In the genomic region with DNA sequence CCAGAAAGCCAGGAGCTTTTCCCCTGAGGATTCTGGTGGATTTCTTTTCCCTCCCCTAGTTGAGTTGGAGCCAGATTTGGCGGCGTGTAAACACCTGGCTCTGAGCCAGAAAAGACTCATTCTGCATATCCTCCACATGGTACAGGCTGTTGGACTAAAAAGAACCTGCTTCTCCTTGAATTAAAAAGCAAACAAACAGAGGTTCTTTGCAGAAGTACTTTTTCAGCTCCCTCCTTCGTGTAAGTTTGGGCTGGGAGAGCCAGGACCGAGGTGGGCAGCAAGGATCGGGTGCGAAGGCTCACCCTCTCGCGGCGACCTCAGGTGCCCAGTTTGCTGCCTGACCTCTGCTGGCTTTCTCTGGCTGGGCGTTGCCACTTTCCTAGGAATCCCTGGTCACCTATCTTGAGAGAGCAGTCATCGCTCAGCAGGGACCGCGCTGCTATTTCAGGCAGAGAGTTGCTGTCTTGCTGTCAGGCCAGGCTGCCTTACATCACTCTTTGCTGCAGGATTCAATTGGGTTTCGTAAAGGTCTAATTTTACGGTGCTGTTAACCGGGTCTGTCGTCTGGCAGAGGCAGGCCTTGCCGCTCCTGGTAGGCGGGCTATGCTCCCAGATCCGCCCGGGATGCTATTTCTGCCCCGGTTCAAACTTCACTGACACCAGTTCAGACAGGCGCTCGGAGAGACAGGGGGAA, we compare ENCODE assay signal across 8 cellular contexts. TPM values are rescaled to one million over a fixed set of nuclear protein-coding genes. Genes with fewer than 3 reads are reported as not detected.
DNase-seq lines count a peak whose midpoint lies in the region; ATAC-seq, FAIRE-seq and TF ChIP-seq lines count a peak whose summit lies in the region.

No MANE protein-coding gene starts in this region.

- no peak overlapping the region for H3K4me3 ChIP-seq in bronchial epithelial cell (ENCODE audit: low read depth, low read length)
- peak overlapping the region; percentile 1 to 60 (median 14) for H3K4me3 ChIP-seq in tibial nerve

- peak; percentile 16 for DNase-seq in Ammon's horn (ENCODE audit: low spot score)
- peak; percentile 12 to 57 for DNase-seq in NCI-H187 (lab: John Stamatoyannopoulos, UW)
- DNase-seq in bronchial epithelial cell (ENCODE audit: low read depth): peak; percentile 45
- DNase-seq in kidney glomerular epithelial cell (lab: John Stamatoyannopoulos, UW): peak; percentile 76
- DNase-seq in tibial nerve (ENCODE audit: low spot score in 2 of 2): peak in 1 of 2 donors; percentile 32
- DNase-seq in activated gamma-delta T cell treated with Interleukin-2 at 50 U/mL for 16 hours: no peak
- DNase-seq in RKO (ENCODE audit: low spot score): no peak

- peak in 1 of 2 donors; percentile 46 for TF ChIP-seq EP300 in tibial nerve (IDR thresholded peaks at IDR 0.05)

- peaks cover 25% of the 10 kb centered on the region for H3K27me3 ChIP-seq in bronchial epithelial cell (ENCODE audit: control insufficient read depth, insufficient read depth, low read length)
- H3K27me3 ChIP-seq in tibial nerve: peaks cover 0 to 16% of the 10 kb centered on the region in 2 donors

- H3K36me3 ChIP-seq in bronchial epithelial cell (ENCODE audit: control insufficient read depth, insufficient read depth, low read length) (no peaks in the 10 kb centered on the region), tibial nerve (no peaks in the 10 kb centered on the region)

- WGBS in tibial nerve, 2 donors: 11 to 12% methylated on average over 20 to 24 of the region's 24 CpGs

- FAIRE-seq in bronchial epithelial cell (lab: Jason Lieb, UNC): no peak

- ATAC-seq in HG02938 (IDR thresholded peaks at IDR 0.05; ENCODE audit: unreplicated experiment): no peak

- no peak for TF ChIP-seq CTCF in bronchial epithelial cell (IDR thresholded peaks at IDR 0.05; ENCODE audit: insufficient read depth, low read length, severe bottlenecking)
- no peak for TF ChIP-seq CTCF in tibial nerve (IDR thresholded peaks at IDR 0.05)

- peaks cover 0 to 50% (median 0%) of the 10 kb centered on the region in 4 donors for H3K4me1 ChIP-seq in tibial nerve

- peak overlapping the region in 3 of 4 donors; percentile 77 to 88 (median 82) for H3K27ac ChIP-seq in tibial nerve

- TF ChIP-seq POLR2A in tibial nerve (IDR thresholded peaks at IDR 0.05): no peak

- no peaks in the 10 kb centered on the region for H3K9me3 ChIP-seq in tibial nerve

RNA-seq across cellular contexts. Expression of a gene that starts 3.2 kb away (rescaled TPM):
- total RNA-seq in bronchial epithelial cell (0.13 and 1.3 TPM in 2 replicates), tibial nerve (1 to 10 TPM; 1.0 to 8.1 (median 4.0) TPM)

Comparison
In these comparisons a context has a peak if more than half of its experiments do, and no peak if none do; other contexts are left out.
1. DNase-seq: peak in Ammon's horn (single experiment), NCI-H187 (2 of 2), bronchial epithelial cell (single experiment) and kidney glomerular epithelial cell (single experiment); none in activated gamma-delta T cell treated with Interleukin-2 at 50 U/mL for 16 hours (single experiment) and RKO (single experiment).